Comparison of ENCODE assay signal across 14 cellular contexts in the genomic region with DNA sequence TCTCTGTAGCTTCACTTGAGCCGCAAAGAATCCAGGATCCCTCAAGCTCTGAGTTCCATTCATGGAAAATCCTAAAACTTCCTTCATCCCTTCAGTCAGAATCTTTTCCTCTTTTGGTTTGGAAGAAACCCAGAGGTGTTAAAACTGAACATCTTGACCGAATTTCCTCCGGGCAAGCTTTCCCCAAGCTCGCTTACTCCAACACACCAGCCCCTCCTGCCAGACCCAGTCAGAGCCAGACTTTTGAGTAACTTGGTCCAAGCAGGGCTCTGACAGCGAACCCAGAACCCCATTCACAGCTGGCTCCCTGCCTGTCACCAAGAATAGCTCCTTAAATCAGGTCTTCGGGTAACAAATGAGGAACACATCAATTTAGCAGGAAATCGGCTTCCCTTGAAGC. TPM values are rescaled to one million over a fixed set of nuclear protein-coding genes. Genes with fewer than 3 reads are reported as not detected.
DNase-seq lines count a peak whose midpoint lies in the region; ATAC-seq, FAIRE-seq and TF ChIP-seq lines count a peak whose summit lies in the region.
"Had no signal": no experiment of that assay in that cellular context is flagged by ENCODE, and none has a peak within 500 bp of the region (broad histone marks: within the 10 kb centered on the region; RNA-seq: fewer than 3 reads in every experiment).

No MANE protein-coding gene starts in this region.

- TF ChIP-seq POLR2A in GM12878 (IDR thresholded peaks at IDR 0.05; ENCODE audit: low read depth, low read length): no peak
- no peak for TF ChIP-seq POLR2A in lower leg skin (IDR thresholded peaks at IDR 0.05)

- WGBS in GM12878 (ENCODE audit: insufficient coverage, insufficient replicate concordance, low lambda C conversion rate, missing lambda C conversion rate): 61% methylated on average over 7 of the region's 7 CpGs
- 38 to 48% methylated on average over 7 of the region's 7 CpGs for WGBS in lower leg skin, 2 donors

- H3K27me3 ChIP-seq in GM12878 (replicated peaks in 1 of 2; ENCODE audit: control insufficient read depth in 2 of 2, insufficient read depth in 2 of 2, low read length in 1 of 2): no peaks in the 10 kb centered on the region; a peak in 2 of 4 replicates
- no peaks in the 10 kb centered on the region for H3K27me3 ChIP-seq in GM23338 (ENCODE audit: insufficient read depth)

- H3K36me3 ChIP-seq in GM12878 (ENCODE audit: control insufficient read depth in 2 of 2, insufficient read depth in 2 of 2, low read length in 1 of 2) (no peaks in the 10 kb centered on the region), GM23338 (ENCODE audit: insufficient read depth) (no peaks in the 10 kb centered on the region; the same call in 1 of the 2 replicates)

- H3K27me3 Mint-ChIP-seq in stimulated activated naive B cell treated with anti-CD40 and anti-IgM and Interleukin-4, amounts not matched to agents 10 μg/mL and 1 μg/mL and 100 μg/mL, for 72 hours: no peaks in the 10 kb centered on the region
- H3K27me3 Mint-ChIP-seq in GM23338 (ENCODE audit: insufficient read depth, low read depth, poor library complexity): peaks cover 5% of the 10 kb centered on the region

- no peak overlapping the region for H3K9ac ChIP-seq in GM12878 (ENCODE audit: control insufficient read depth, insufficient read depth, low read length)

- H4K20me1 ChIP-seq in GM12878 (ENCODE audit: control insufficient read depth, insufficient read depth) (no peaks in the 10 kb centered on the region), GM23338 (replicated peaks; ENCODE audit: insufficient read depth) (no peaks in the 10 kb centered on the region)

- peak overlapping the region; percentile 4 to 9 for H3K4me3 Mint-ChIP-seq in stimulated activated naive B cell treated with anti-CD40 and anti-IgM and Interleukin-4, amounts not matched to agents 10 μg/mL and 1 μg/mL and 100 μg/mL, for 72 hours
- no peak overlapping the region for H3K4me3 Mint-ChIP-seq in GM23338

- SMC1A ChIA-PET in GM12878 (lab: Charles Lee; ENCODE audit: uncharacterized antibody, unreplicated experiment): no interaction called here

- intact Hi-C loops in GM12878 (cut with micrococcal nuclease; ENCODE audit: unreplicated experiment) (no loop called here), lower leg skin (cut with DNase I; ENCODE audit: low total_unique reads) (no loop called here)

- no peak for FAIRE-seq in GM12878 (lab: Jason Lieb, UNC)
- FAIRE-seq: keratinocyte had no signal

- peak overlapping the region; percentile 86 for H3K27ac Mint-ChIP-seq in stimulated activated naive B cell treated with anti-CD40 and anti-IgM and Interleukin-4, amounts not matched to agents 10 μg/mL and 1 μg/mL and 100 μg/mL, for 72 hours
- no peak overlapping the region for H3K27ac Mint-ChIP-seq in GM23338

- RAD21 ChIA-PET in GM12878 (lab: Charles Lee; ENCODE audit: unreplicated experiment): no interaction called here

- no TSS peak for BruUV-seq in GM12878 (replicated peaks; lab: Mats Ljungman, UMichigan)

- no peak for TF ChIP-seq CTCF in GM12878 (IDR thresholded peaks at IDR 0.05 in 2 of 3, conservative IDR thresholded peaks at IDR 0.05 in 1 of 3; ENCODE audit: control insufficient read depth in 2 of 3, extremely low read depth in 1 of 3, insufficient read depth in 1 of 3, low read depth in 3 of 3, low read length in 3 of 3)
- no peak for TF ChIP-seq CTCF in lower leg skin (IDR thresholded peaks at IDR 0.05)
- no peak for TF ChIP-seq CTCF in GM23338 (conservative IDR thresholded peaks at IDR 0.05; ENCODE audit: low read depth in 2 of 2)

- H3K9me3 ChIP-seq in GM12878 (replicated peaks; ENCODE audit: control insufficient read depth, insufficient read depth, low read length): no peaks in the 10 kb centered on the region; the same call in 2 of the 3 replicates

- H3K9me3 Mint-ChIP-seq in stimulated activated naive B cell treated with anti-CD40 and anti-IgM and Interleukin-4, amounts not matched to agents 10 μg/mL and 1 μg/mL and 100 μg/mL, for 72 hours: peaks cover 0 to 2% of the 10 kb centered on the region in 2 donors
- peaks cover 8% of the 10 kb centered on the region; the same call in 2 of the 3 replicates for H3K9me3 Mint-ChIP-seq in GM23338

- POLR2A ChIA-PET in GM12878 (lab: Charles Lee): no interaction called here

- no peaks in the 10 kb centered on the region for H3K9me2 ChIP-seq in GM23338 (ENCODE audit: insufficient read depth)

- H2AFZ ChIP-seq in GM12878 (ENCODE audit: control insufficient read depth, low read depth, low read length) (no peak overlapping the region; the same call in 1 of the 2 replicates), GM23338 (no peak overlapping the region)

- TF ChIP-seq EP300 in GM12878 (IDR thresholded peaks at IDR 0.05; ENCODE audit: borderline replicate concordance in 1 of 2, control insufficient read depth in 1 of 2, low read depth in 2 of 2, low read length in 2 of 2): no peak

- CTCF ChIA-PET in GM12878 (lab: Yijun Ruan, JAX): interaction anchor here (1.1 kb wide), 1 partner anchor 56 kb away, joined by 3 read pairs; no protein-coding TSS in a partner anchor

- no peak for TF ChIP-seq RAD21 in GM12878 (IDR thresholded peaks at IDR 0.05; ENCODE audit: insufficient read depth, low read depth, low read length)

- H3K79me2 ChIP-seq in GM12878 (ENCODE audit: control insufficient read depth, insufficient read depth, low read length) (no peaks in the 10 kb centered on the region), GM23338 (replicated peaks; ENCODE audit: insufficient read depth) (no peaks in the 10 kb centered on the region)

- ATAC-seq in GM12878 (no peak), GM18858 (IDR thresholded peaks at IDR 0.05; ENCODE audit: unreplicated experiment) (no peak), GM23338 (no peak)
- no peak for ATAC-seq in stimulated activated naive B cell treated with anti-CD40 and anti-IgM and Interleukin-4, amounts not matched to agents 10 μg/mL and 1 μg/mL and 100 μg/mL, for 72 hours (replicated peaks)

- DNase-seq in G401 (ENCODE audit: low spot score) (peak; percentile 19), GM12878 (ENCODE audit: low read depth, low spot score) (no peak), lower leg skin (ENCODE audit: low spot score in 2 of 2) (peak; percentile 31 to 89), EL (no peak), AML-193 (lab: John Stamatoyannopoulos, UW) (no peak), GM23338 (ENCODE audit: low spot score) (no peak)
- no peak for DNase-seq in stimulated activated naive B cell treated with anti-CD40 and anti-IgM and Interleukin-4, amounts not matched to agents 10 μg/mL and 1 μg/mL and 100 μg/mL, for 72 hours
- DNase-seq: activated CD4-positive, alpha-beta T cell treated with anti-CD3 and anti-CD28 coated beads for 48 hours; NCI-H1694 treated with DMSO at 0.1 percent for 48 hours; stimulated activated CD4-positive, alpha-beta T cell treated with anti-CD3 and anti-CD28 coated beads, Interleukin-15, amount 100 ng/mL, for 24 hours; stimulated activated CD8-positive, alpha-beta memory T cell treated with anti-CD3 and anti-CD28 coated beads, Interleukin-4, amount 100 ng/mL, for 48 hours had no signal

- 0 out of 2 replicates have a peak overlapping the region, but pooled peaks have one; percentile 17 for H3K4me2 ChIP-seq in GM12878 (ENCODE audit: control insufficient read depth, insufficient read depth)
- no peak overlapping the region for H3K4me2 ChIP-seq in GM23338

- in situ Hi-C loops in G401 (cut with HindIII; ENCODE audit: low sequenced_read_pairs): no loop called here
- in situ Hi-C loops in GM12878 (cut with MboI): no loop called here

- H3K4me1 ChIP-seq in GM12878 (ENCODE audit: control insufficient read depth, insufficient read depth, low read length) (peaks cover 17% of the 10 kb centered on the region), GM23338 (ENCODE audit: insufficient read depth) (peaks cover 13% of the 10 kb centered on the region)

- no peak overlapping the region for H3K4me3 ChIP-seq in GM12878
- H3K4me3 ChIP-seq in lower leg skin (ENCODE audit: low read depth, poor library complexity, severe bottlenecking): no peak overlapping the region
- no peak overlapping the region for H3K4me3 ChIP-seq in GM23338
- H3K4me3 ChIP-seq: SK-N-MC had no signal

- no peaks in the 10 kb centered on the region for H3F3A ChIP-seq in GM23338 (replicated peaks; ENCODE audit: low read depth)

- peaks cover 1 to 5% of the 10 kb centered on the region in 2 donors for H3K36me3 Mint-ChIP-seq in stimulated activated naive B cell treated with anti-CD40 and anti-IgM and Interleukin-4, amounts not matched to agents 10 μg/mL and 1 μg/mL and 100 μg/mL, for 72 hours
- 0 out of 3 replicates have a peak, but pooled peaks cover 3% of the 10 kb centered on the region for H3K36me3 Mint-ChIP-seq in GM23338 (ENCODE audit: low read depth)

- H3K27ac ChIP-seq in GM12878 (ENCODE audit: control insufficient read depth, insufficient read depth): no peak overlapping the region
- H3K27ac ChIP-seq in GM23338 (ENCODE audit: low read depth): no peak overlapping the region
- H3K27ac ChIP-seq: SK-N-MC had no signal

- peaks cover 29 to 51% of the 10 kb centered on the region in 2 donors for H3K4me1 Mint-ChIP-seq in stimulated activated naive B cell treated with anti-CD40 and anti-IgM and Interleukin-4, amounts not matched to agents 10 μg/mL and 1 μg/mL and 100 μg/mL, for 72 hours
- peaks cover 15% of the 10 kb centered on the region for H3K4me1 Mint-ChIP-seq in GM23338

RNA-seq across cellular contexts. Expression of a gene that starts 27.3 kb away (rescaled TPM):
- total RNA-seq in G401 (2014; rRNA removed; shearing (Covaris generic)): 12.6 and 14.3 TPM in 2 replicates
- 0.27 and 0.33 TPM in 2 replicates for total RNA-seq in GM12878 (2013; cell fraction: nucleolus; rRNA removed)
- total RNA-seq in GM12878 (2014; rRNA removed) (19.9 and 25.0 TPM in 2 replicates), GM12878 (2014; rRNA removed; fragmentation: Illumina TruSeq; extraction: Trizol) (23.1 and 26.0 TPM in 2 replicates), GM12878 (2021) (53.4 and 57.0 TPM in 2 replicates), lower leg skin (100 to 1,000 TPM in 3 of 4 donors, 10 to 100 TPM in 1; 97.8 to 148 (median 117) TPM)
- polyA plus RNA-seq in GM12878 (2011; ENCODE audit: low read depth): 2.3 TPM
- polyA plus RNA-seq in GM12878 (2011; rRNA removed) (27.2 and 30.2 TPM in 2 replicates), GM12878 (2014; fragmentation: Illumina TruSeq; extraction: Trizol) (28.7 and 34.1 TPM in 2 replicates), GM12878 (2014; fragmentation: Nextera tagmentation; extraction: Ambion mirVana) (1 to 10 TPM; 2.3 to 2.9 TPM), GM12878 (2014; rRNA removed) (26.2 and 26.5 TPM in 2 replicates), GM12878 (2016; fragmentation: Nextera tagmentation; extraction: Ambion mirVana) (10 to 100 TPM; 19.3 to 20.9 TPM), GM23338 (2016; fragmentation: Nextera tagmentation; extraction: Ambion mirVana) (1.9 TPM in 2 replicates)
- 30.5 and 31.0 TPM in 2 replicates for polyA plus RNA-seq in GM12878 (2011; cell fraction: cytosol; rRNA removed)
- 24.5 and 33.4 TPM in 2 replicates for polyA plus RNA-seq in GM12878 (2011; cell fraction: nucleus; rRNA removed)
- 4.4 and 7.7 TPM in 2 replicates for polyA plus RNA-seq in GM12878 (2012)
- polyA minus RNA-seq in GM12878 (2011; rRNA and poly(A)+ RNA removed): 29.4 and 43.3 TPM in 2 replicates
- 12.8 and 14.9 TPM in 2 replicates for polyA minus RNA-seq in GM12878 (2011; cell fraction: cytosol; rRNA and poly(A)+ RNA removed)
- 13.3 and 24.4 TPM in 2 replicates for polyA minus RNA-seq in GM12878 (2011; cell fraction: nucleus; rRNA and poly(A)+ RNA removed)
- total RNA-seq in GM23338 (2014; rRNA removed; shearing (Covaris generic)): 7.5 and 10.7 TPM in 2 replicates

Comparison
In these comparisons a context has a peak if more than half of its experiments do, and no peak if none do; other contexts are left out.
1. DNase-seq: peak in G401 (single experiment) and lower leg skin (2 of 2); none in GM12878 (single experiment), stimulated activated naive B cell treated with anti-CD40 and anti-IgM and Interleukin-4, amounts not matched to agents 10 μg/mL and 1 μg/mL and 100 μg/mL, for 72 hours (single experiment), EL (single experiment), AML-193 (0 of 2) and GM23338 (single experiment).